25 cellular contexts compared by ENCODE assay signal in the genomic region with DNA sequence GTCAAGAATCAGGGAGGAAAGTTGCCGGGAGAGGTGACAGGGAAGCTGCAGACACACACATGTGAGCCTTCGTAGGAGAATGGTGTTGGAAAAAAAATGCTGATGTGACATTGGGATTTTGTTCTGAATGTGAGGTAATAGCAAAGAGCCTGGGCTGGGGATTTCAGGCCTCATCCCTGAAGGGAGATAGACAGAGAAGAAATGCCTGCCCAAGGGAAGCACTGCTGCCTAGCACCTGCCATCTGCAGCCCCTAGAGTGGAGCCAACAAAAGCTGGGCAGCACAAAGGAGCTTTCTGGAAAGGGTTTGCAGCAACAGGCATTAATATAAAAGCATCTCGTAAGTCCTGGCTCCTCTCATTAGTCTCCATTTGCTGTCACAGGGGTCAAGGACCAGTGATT.
"Had no signal": no experiment of that assay in that cellular context is flagged by ENCODE, and none has a peak within 500 bp of the region (broad histone marks: within the 10 kb centered on the region; RNA-seq: fewer than 3 reads in every experiment).

No MANE protein-coding gene starts in this region.

- H3K4me3 ChIP-seq: colonic mucosa, dorsolateral prefrontal cortex, esophagus squamous epithelium, gastrocnemius medialis, mucosa of descending colon, sigmoid colon, smooth muscle cell, transverse colon, vagina had no signal

- H3K9me3 ChIP-seq: colonic mucosa, esophagus squamous epithelium, gastrocnemius medialis, mucosa of descending colon, sigmoid colon, transverse colon, vagina had no signal

- H3K27ac ChIP-seq: colonic mucosa, dorsolateral prefrontal cortex, esophagus squamous epithelium, gastrocnemius medialis, sigmoid colon, transverse colon, vagina had no signal

- H3K36me3 ChIP-seq: colonic mucosa, esophagus squamous epithelium, gastrocnemius medialis, sigmoid colon, transverse colon, vagina had no signal

- H3K36me3 Mint-ChIP-seq: activated CD4-positive, alpha-beta memory T cell treated with anti-CD3 and anti-CD28 coated beads for 36 hours; activated naive CD8-positive, alpha-beta T cell treated with anti-CD3 and anti-CD28 coated beads, Interleukin-2, amount 10 ng/mL, durations not matched to agents 7 days and 5 days; stimulated activated naive B cell treated with anti-CD40 and anti-IgM and Interleukin-4, amounts not matched to agents 10 μg/mL and 1 μg/mL and 100 μg/mL, for 72 hours had no signal

- DNase-seq: activated CD4-positive, alpha-beta memory T cell treated with anti-CD3 and anti-CD28 coated beads for 36 hours; activated CD4-positive, alpha-beta T cell treated with anti-CD3 and anti-CD28 coated beads for 4 hours; activated CD4-positive, CD25-positive, alpha-beta regulatory T cell; activated effector memory CD4-positive, alpha-beta T cell treated with Interleukin-2 at 50 U/mL for 16 hours; activated naive CD4-positive, alpha-beta T cell treated with anti-CD3 and anti-CD28 coated beads for 36 hours; activated naive CD8-positive, alpha-beta T cell treated with anti-CD3 and anti-CD28 coated beads, Interleukin-2, amount 10 ng/mL, durations not matched to agents 7 days and 5 days; activated T-cell treated with anti-CD3 and anti-CD28 coated beads, Interleukin-2, amount 50 U/mL, for 72 hours; amniotic stem cell; colonic mucosa; dorsolateral prefrontal cortex; effector memory CD8-positive, alpha-beta T cell; esophagus squamous epithelium; gastrocnemius medialis; left cardiac atrium; mesenchymal stem cell; mucosa of descending colon; occipital lobe; posterior cingulate gyrus; sigmoid colon; stimulated activated CD4-positive, alpha-beta T cell treated with anti-CD3 and anti-CD28 coated beads, Interleukin-15, amount 100 ng/mL, for 24 hours; stimulated activated naive B cell treated with anti-CD40 and anti-IgM and Interleukin-4, amounts not matched to agents 10 μg/mL and 1 μg/mL and 100 μg/mL, for 72 hours; T1000; transverse colon had no signal

- H3K9me3 Mint-ChIP-seq: activated CD4-positive, alpha-beta memory T cell treated with anti-CD3 and anti-CD28 coated beads for 36 hours; activated T-cell treated with anti-CD3 and anti-CD28 coated beads, Interleukin-2, amount 50 U/mL, for 72 hours; effector memory CD8-positive, alpha-beta T cell; stimulated activated naive B cell treated with anti-CD40 and anti-IgM and Interleukin-4, amounts not matched to agents 10 μg/mL and 1 μg/mL and 100 μg/mL, for 72 hours had no signal

- H3K4me1 Mint-ChIP-seq: activated naive CD8-positive, alpha-beta T cell treated with anti-CD3 and anti-CD28 coated beads, Interleukin-2, amount 10 ng/mL, durations not matched to agents 7 days and 5 days had no signal

- H3K27ac Mint-ChIP-seq: activated CD4-positive, alpha-beta memory T cell treated with anti-CD3 and anti-CD28 coated beads for 36 hours; activated naive CD4-positive, alpha-beta T cell treated with anti-CD3 and anti-CD28 coated beads for 36 hours; activated naive CD8-positive, alpha-beta T cell treated with anti-CD3 and anti-CD28 coated beads, Interleukin-2, amount 10 ng/mL, durations not matched to agents 7 days and 5 days; activated T-cell treated with anti-CD3 and anti-CD28 coated beads, Interleukin-2, amount 50 U/mL, for 72 hours; effector memory CD8-positive, alpha-beta T cell; stimulated activated naive B cell treated with anti-CD40 and anti-IgM and Interleukin-4, amounts not matched to agents 10 μg/mL and 1 μg/mL and 100 μg/mL, for 72 hours had no signal

- H3K4me3 Mint-ChIP-seq: activated CD4-positive, alpha-beta memory T cell treated with anti-CD3 and anti-CD28 coated beads for 36 hours; activated naive CD4-positive, alpha-beta T cell treated with anti-CD3 and anti-CD28 coated beads for 36 hours; activated naive CD8-positive, alpha-beta T cell treated with anti-CD3 and anti-CD28 coated beads, Interleukin-2, amount 10 ng/mL, durations not matched to agents 7 days and 5 days; activated T-cell treated with anti-CD3 and anti-CD28 coated beads, Interleukin-2, amount 50 U/mL, for 72 hours; effector memory CD8-positive, alpha-beta T cell; stimulated activated naive B cell treated with anti-CD40 and anti-IgM and Interleukin-4, amounts not matched to agents 10 μg/mL and 1 μg/mL and 100 μg/mL, for 72 hours had no signal

- H3K4me1 ChIP-seq: colonic mucosa, gastrocnemius medialis, vagina had no signal

- H3K27me3 ChIP-seq: colonic mucosa, esophagus squamous epithelium, gastrocnemius medialis, sigmoid colon, transverse colon, vagina had no signal
